8 cellular contexts compared by ENCODE assay signal in the genomic region with DNA sequence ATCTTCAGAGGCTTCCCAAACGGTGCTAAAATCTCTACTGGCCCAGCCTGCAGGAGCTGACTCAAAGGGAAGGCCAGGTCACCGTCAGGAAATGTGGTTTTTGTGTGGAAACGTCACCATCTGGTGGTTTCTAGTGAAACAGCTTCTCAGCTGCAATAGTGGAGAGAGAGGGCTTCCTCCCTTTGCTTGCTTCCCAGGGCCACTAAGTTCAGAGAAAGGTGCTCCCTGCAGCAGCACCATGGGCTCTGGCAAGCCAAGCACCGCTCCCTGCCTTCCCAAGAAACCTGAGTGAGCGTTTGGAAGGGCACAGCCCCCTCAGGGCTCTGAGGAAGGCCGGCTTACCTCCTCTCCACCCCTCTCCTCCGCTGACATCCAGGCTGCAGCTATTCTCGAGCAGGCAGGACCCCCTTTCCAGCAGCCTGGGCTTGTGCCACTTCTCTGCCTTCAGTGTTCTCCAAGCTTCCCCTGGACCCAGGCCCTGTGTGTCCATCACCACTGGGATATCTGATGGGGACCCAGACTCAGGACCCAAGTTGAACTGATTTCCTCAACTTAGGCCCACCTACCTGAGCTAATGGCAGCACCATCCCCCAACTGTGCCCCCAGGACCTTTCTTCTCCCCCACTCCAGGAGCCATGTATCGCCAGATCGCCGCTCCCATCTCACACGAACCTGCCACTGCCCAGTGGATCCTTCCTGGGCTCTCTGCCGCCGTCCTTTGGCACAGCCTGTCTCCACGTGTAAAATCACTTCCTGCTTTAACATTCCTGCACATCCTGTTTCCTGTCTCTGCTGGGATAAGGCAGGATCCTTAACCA. TPM values are rescaled to one million over a fixed set of nuclear protein-coding genes. Genes with fewer than 3 reads are reported as not detected.
DNase-seq lines count a peak whose midpoint lies in the region; ATAC-seq and TF ChIP-seq lines count a peak whose summit lies in the region.

No MANE protein-coding gene starts in this region.

- TF ChIP-seq CTCF in gastrocnemius medialis (IDR thresholded peaks at IDR 0.05 in 4 of 5, conservative IDR thresholded peaks at IDR 0.05 in 1 of 5) (peak in 4 of 5 experiments; percentile 28 to 68 (median 50)), ovary (IDR thresholded peaks at IDR 0.05) (no peak)

- H3K27me3 ChIP-seq in gastrocnemius medialis (peaks cover 0 to 11% (median 0%) of the 10 kb centered on the region in 3 donors), ovary (no peaks in the 10 kb centered on the region)

- in situ Hi-C loops in gastrocnemius medialis (cut with MboI; ENCODE audit: low sequenced_read_pairs in 4 of 4), result loop anchor here in 2 of 4 donors (10.0 to 25.0 kb wide), 2 partner anchors 698 to 701 kb away; no protein-coding TSS in a partner anchor

- H3K27ac ChIP-seq in gastrocnemius medialis (no peak overlapping the region), ovary (no peak overlapping the region)

- no peaks in the 10 kb centered on the region for H3K9me3 ChIP-seq in gastrocnemius medialis
- no peaks in the 10 kb centered on the region for H3K9me3 ChIP-seq in ovary

- H3K9me3 Mint-ChIP-seq in activated T-cell treated with anti-CD3 and anti-CD28 coated beads, Interleukin-2, amount 50 U/mL, for 72 hours, result peaks cover 0 to 2% of the 10 kb centered on the region in 2 donors

- H3K36me3 ChIP-seq in gastrocnemius medialis (no peaks in the 10 kb centered on the region), ovary (no peaks in the 10 kb centered on the region)

- H3K4me3 ChIP-seq in gastrocnemius medialis, result no peak overlapping the region
- no peak overlapping the region for H3K4me3 ChIP-seq in ovary

- 40 to 44% (median 41%) methylated on average over 15 of the region's 15 CpGs for whole genome bisulfite sequencing in ovary, 3 donors

- TF ChIP-seq EP300 in ovary (IDR thresholded peaks at IDR 0.05), result no peak

- H3K27ac Mint-ChIP-seq in activated T-cell treated with anti-CD3 and anti-CD28 coated beads, Interleukin-2, amount 50 U/mL, for 72 hours, result no peak overlapping the region

- H3K36me3 Mint-ChIP-seq in activated T-cell treated with anti-CD3 and anti-CD28 coated beads, Interleukin-2, amount 50 U/mL, for 72 hours (ENCODE audit: insufficient read depth in 2 of 2), result peaks cover 0 to 2% of the 10 kb centered on the region in 2 donors

- H3K4me1 ChIP-seq in gastrocnemius medialis, result no peaks in the 10 kb centered on the region
- no peaks in the 10 kb centered on the region for H3K4me1 ChIP-seq in ovary (ENCODE audit: insufficient read depth)

- no peak for TF ChIP-seq POLR2A in gastrocnemius medialis (IDR thresholded peaks at IDR 0.05)
- no peak for TF ChIP-seq POLR2A in ovary (IDR thresholded peaks at IDR 0.05)

- H3K4me3 Mint-ChIP-seq in activated T-cell treated with anti-CD3 and anti-CD28 coated beads, Interleukin-2, amount 50 U/mL, for 72 hours, result no peak overlapping the region

- ATAC-seq in GM18873 (IDR thresholded peaks at IDR 0.05; ENCODE audit: low FRiP score, unreplicated experiment), result peak; percentile 85
- peak; percentile 64 for ATAC-seq in HG03060 (IDR thresholded peaks at IDR 0.05; ENCODE audit: low read depth, unreplicated experiment)
- ATAC-seq in activated T-cell treated with anti-CD3 and anti-CD28 coated beads, Interleukin-2, amount 50 U/mL, for 72 hours (replicated peaks in 1 of 2), result peak; percentile 82 to 91
- ATAC-seq in left cardiac atrium, result peak; percentile 63 to 82
- peak in 1 of 2 donors; percentile 63 for ATAC-seq in gastrocnemius medialis

- H3K27me3 Mint-ChIP-seq in activated T-cell treated with anti-CD3 and anti-CD28 coated beads, Interleukin-2, amount 50 U/mL, for 72 hours (ENCODE audit: low read depth), result peaks cover 25% of the 10 kb centered on the region

- intact Hi-C loops in left cardiac atrium (cut with DNase I), result loop anchor here in 1 of 2 donors (10.0 kb wide), 1 partner anchor 701 kb away; no protein-coding TSS in a partner anchor
- intact Hi-C loops in gastrocnemius medialis (cut with DNase I; ENCODE audit: low total_unique reads), result loop anchor here (2.0 to 5.0 kb wide), 2 partner anchors 701 to 758 kb away; no protein-coding TSS in a partner anchor
- intact Hi-C loops in ovary (cut with DNase I), result no loop called here

- DNase-seq in DMS153 (lab: John Stamatoyannopoulos, UW) (peak; percentile 9), NCI-H2107 (lab: John Stamatoyannopoulos, UW) (peak; percentile 21), left cardiac atrium (peak; percentile 44), gastrocnemius medialis (no peak), ovary (no peak)
- DNase-seq in activated T-cell treated with anti-CD3 and anti-CD28 coated beads, Interleukin-2, amount 50 U/mL, for 72 hours, result peak; percentile 57 to 65

- peaks cover 24% of the 10 kb centered on the region for H3K4me1 Mint-ChIP-seq in activated T-cell treated with anti-CD3 and anti-CD28 coated beads, Interleukin-2, amount 50 U/mL, for 72 hours (ENCODE audit: low read depth)

RNA-seq across cellular contexts. Expression of a gene that starts 9.8 kb away (rescaled TPM):
- not detected for total RNA-seq in activated T-cell treated with anti-CD3 and anti-CD28 coated beads, Interleukin-2, amount 50 U/mL, for 72 hours
- total RNA-seq in left cardiac atrium, result not detected
- not detected for total RNA-seq in gastrocnemius medialis
- total RNA-seq in ovary, result not detected
- not detected for polyA plus RNA-seq in ovary

Comparison
In these comparisons a context has a peak if more than half of its experiments do, and no peak if none do; other contexts are left out.
1. DNase-seq: peak in DMS153 (single experiment), NCI-H2107 (single experiment), activated T-cell treated with anti-CD3 and anti-CD28 coated beads, Interleukin-2, amount 50 U/mL, for 72 hours (2 of 2) and left cardiac atrium (single experiment); none in gastrocnemius medialis (0 of 2) and ovary (0 of 5).
2. CTCF ChIP-seq: peak in gastrocnemius medialis (4 of 5); none in ovary (0 of 3).